In the genomic region with DNA sequence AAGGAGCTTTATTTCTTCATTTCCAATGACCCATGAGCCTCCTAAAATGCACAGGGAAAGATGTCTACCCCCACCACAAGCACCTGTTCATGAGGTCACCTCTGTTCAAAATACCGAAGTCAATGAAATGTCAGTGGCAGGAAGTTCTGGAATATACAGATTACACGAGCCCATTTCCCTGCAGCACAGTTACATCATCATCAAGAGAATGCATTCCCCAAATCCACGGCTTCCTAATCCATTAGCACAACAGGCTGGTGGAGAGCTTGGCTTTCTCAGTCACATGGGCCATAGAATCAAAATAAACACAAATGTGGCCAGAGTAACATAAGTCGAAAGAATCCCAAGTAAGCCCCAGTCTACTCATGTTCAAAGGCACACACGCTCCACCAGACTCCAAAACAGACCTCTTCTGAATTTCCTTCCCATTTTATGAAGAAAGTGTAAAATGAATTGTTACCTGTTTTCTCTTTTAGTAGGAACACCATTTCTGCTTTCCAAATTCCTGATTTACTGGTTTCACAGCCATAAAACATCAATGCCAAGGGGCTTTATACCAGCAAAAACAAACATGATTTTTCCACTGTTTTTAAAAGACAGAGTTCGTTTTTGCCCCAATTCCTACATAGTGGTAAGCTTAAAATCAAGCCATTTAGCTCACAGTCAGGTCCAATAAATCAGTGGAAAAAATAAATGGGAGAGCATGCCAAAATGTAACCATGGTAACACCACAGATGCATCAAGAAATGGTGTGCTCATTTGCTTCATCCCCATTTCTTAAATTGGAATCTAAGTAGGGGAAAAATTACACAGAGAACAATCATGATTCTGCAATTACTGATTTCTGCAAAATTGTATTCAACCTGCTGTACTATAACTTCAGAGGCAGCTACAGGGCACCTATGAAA, we compare ENCODE assay signal across 1 cellular context.
TF ChIP-seq lines count a peak whose summit lies in the region.

No MANE protein-coding gene starts in this region.

TF ChIP-seq in K562, 482 proteins besides CTCF, POLR2A, EP300 and RAD21 (continued from another document and continues in another):
- TF ChIP-seq, protein P1, sequence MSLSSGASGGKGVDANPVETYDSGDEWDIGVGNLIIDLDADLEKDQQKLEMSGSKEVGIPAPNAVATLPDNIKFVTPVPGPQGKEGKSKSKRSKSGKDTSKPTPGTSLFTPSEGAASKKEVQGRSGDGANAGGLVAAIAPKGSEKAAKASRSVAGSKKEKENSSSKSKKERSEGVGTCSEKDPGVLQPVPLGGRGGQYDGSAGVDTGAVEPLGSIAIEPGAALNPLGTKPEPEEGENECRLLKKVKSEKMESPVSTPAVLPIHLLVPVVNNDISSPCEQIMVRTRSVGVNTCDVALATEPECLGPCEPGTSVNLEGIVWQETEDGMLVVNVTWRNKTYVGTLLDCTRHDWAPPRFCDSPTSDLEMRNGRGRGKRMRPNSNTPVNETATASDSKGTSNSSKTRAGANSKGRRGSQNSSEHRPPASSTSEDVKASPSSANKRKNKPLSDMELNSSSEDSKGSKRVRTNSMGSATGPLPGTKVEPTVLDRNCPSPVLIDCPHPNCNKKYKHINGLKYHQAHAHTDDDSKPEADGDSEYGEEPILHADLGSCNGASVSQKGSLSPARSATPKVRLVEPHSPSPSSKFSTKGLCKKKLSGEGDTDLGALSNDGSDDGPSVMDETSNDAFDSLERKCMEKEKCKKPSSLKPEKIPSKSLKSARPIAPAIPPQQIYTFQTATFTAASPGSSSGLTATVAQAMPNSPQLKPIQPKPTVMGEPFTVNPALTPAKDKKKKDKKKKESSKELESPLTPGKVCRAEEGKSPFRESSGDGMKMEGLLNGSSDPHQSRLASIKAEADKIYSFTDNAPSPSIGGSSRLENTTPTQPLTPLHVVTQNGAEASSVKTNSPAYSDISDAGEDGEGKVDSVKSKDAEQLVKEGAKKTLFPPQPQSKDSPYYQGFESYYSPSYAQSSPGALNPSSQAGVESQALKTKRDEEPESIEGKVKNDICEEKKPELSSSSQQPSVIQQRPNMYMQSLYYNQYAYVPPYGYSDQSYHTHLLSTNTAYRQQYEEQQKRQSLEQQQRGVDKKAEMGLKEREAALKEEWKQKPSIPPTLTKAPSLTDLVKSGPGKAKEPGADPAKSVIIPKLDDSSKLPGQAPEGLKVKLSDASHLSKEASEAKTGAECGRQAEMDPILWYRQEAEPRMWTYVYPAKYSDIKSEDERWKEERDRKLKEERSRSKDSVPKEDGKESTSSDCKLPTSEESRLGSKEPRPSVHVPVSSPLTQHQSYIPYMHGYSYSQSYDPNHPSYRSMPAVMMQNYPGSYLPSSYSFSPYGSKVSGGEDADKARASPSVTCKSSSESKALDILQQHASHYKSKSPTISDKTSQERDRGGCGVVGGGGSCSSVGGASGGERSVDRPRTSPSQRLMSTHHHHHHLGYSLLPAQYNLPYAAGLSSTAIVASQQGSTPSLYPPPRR (CRISPR knock-in tag; IDR thresholded peaks at IDR 0.05; ENCODE audit: borderline replicate concordance): no peak
- TF ChIP-seq PHF21A (IDR thresholded peaks at IDR 0.05; ENCODE audit: borderline replicate concordance, low read depth): no peak
- no peak for TF ChIP-seq HDAC6 (IDR thresholded peaks at IDR 0.05; ENCODE audit: low read depth, low read length)
- TF ChIP-seq MCM2 (IDR thresholded peaks at IDR 0.05; ENCODE audit: low read depth): no peak
- TF ChIP-seq OTX1 (CRISPR knock-in tag; IDR thresholded peaks at IDR 0.05): no peak
- TF ChIP-seq ATF7 (IDR thresholded peaks at IDR 0.05): peak; percentile 86
- no peak for TF ChIP-seq GATAD2A (IDR thresholded peaks at IDR 0.05)
- TF ChIP-seq, protein P2, sequence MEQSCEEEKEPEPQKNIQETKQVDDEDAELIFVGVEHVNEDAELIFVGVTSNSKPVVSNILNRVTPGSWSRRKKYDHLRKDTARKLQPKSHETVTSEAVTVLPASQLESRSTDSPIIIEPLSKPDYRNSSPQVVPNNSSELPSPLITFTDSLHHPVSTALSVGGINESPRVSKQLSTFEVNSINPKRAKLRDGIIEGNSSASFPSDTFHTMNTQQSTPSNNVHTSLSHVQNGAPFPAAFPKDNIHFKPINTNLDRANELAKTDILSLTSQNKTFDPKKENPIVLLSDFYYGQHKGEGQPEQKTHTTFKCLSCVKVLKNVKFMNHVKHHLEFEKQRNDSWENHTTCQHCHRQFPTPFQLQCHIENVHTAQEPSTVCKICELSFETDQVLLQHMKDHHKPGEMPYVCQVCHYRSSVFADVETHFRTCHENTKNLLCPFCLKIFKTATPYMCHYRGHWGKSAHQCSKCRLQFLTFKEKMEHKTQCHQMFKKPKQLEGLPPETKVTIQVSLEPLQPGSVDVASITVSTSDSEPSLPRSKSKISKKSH (CRISPR knock-in tag; IDR thresholded peaks at IDR 0.05): no peak
- no peak for TF ChIP-seq ZNF589 (CRISPR knock-in tag; IDR thresholded peaks at IDR 0.05; ENCODE audit: low read depth)
- TF ChIP-seq ADNP (tag; IDR thresholded peaks at IDR 0.05): no peak
- TF ChIP-seq DMBX1 (CRISPR knock-in tag; IDR thresholded peaks at IDR 0.05; ENCODE audit: borderline replicate concordance): no peak
- TF ChIP-seq, protein P3, sequence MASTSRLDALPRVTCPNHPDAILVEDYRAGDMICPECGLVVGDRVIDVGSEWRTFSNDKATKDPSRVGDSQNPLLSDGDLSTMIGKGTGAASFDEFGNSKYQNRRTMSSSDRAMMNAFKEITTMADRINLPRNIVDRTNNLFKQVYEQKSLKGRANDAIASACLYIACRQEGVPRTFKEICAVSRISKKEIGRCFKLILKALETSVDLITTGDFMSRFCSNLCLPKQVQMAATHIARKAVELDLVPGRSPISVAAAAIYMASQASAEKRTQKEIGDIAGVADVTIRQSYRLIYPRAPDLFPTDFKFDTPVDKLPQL (IDR thresholded peaks at IDR 0.05; ENCODE audit: extremely low read depth, insufficient read length): no peak
- TF ChIP-seq TBP (optimal IDR thresholded peaks at IDR 0.05; ENCODE audit: low read depth, low read length): no peak
- TF ChIP-seq SP2 (IDR thresholded peaks at IDR 0.05; ENCODE audit: extremely low read depth, low read depth, low read length, poor library complexity, severe bottlenecking): no peak
- no peak for TF ChIP-seq ZNF717 (CRISPR knock-in tag; IDR thresholded peaks at IDR 0.05)
- TF ChIP-seq, protein P4, sequence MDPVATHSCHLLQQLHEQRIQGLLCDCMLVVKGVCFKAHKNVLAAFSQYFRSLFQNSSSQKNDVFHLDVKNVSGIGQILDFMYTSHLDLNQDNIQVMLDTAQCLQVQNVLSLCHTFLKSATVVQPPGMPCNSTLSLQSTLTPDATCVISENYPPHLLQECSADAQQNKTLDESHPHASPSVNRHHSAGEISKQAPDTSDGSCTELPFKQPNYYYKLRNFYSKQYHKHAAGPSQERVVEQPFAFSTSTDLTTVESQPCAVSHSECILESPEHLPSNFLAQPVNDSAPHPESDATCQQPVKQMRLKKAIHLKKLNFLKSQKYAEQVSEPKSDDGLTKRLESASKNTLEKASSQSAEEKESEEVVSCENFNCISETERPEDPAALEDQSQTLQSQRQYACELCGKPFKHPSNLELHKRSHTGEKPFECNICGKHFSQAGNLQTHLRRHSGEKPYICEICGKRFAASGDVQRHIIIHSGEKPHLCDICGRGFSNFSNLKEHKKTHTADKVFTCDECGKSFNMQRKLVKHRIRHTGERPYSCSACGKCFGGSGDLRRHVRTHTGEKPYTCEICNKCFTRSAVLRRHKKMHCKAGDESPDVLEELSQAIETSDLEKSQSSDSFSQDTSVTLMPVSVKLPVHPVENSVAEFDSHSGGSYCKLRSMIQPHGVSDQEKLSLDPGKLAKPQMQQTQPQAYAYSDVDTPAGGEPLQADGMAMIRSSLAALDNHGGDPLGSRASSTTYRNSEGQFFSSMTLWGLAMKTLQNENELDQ (CRISPR knock-in tag; IDR thresholded peaks at IDR 0.05; ENCODE audit: borderline replicate concordance): no peak
- no peak for TF ChIP-seq MEIS2 (IDR thresholded peaks at IDR 0.05; ENCODE audit: partially characterized antibody)
- TF ChIP-seq SMAD3 (CRISPR knock-in tag; conservative IDR thresholded peaks at IDR 0.05): no peak
- no peak for TF ChIP-seq MAFK (IDR thresholded peaks at IDR 0.05; ENCODE audit: low read length)
- TF ChIP-seq, protein P5, sequence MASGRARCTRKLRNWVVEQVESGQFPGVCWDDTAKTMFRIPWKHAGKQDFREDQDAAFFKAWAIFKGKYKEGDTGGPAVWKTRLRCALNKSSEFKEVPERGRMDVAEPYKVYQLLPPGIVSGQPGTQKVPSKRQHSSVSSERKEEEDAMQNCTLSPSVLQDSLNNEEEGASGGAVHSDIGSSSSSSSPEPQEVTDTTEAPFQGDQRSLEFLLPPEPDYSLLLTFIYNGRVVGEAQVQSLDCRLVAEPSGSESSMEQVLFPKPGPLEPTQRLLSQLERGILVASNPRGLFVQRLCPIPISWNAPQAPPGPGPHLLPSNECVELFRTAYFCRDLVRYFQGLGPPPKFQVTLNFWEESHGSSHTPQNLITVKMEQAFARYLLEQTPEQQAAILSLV (tag; IDR thresholded peaks at IDR 0.05): no peak
- peak; percentile 67; the same call in 1 of the 2 replicates for TF ChIP-seq JUN (IDR thresholded peaks at IDR 0.05; ENCODE audit: borderline replicate concordance, low read depth, low read length)
- 0 out of 2 replicates have a peak, but pooled peaks have one; percentile 43 for TF ChIP-seq JUN (CRISPR knock-in tag; IDR thresholded peaks at IDR 0.05; ENCODE audit: borderline replicate concordance)
- TF ChIP-seq, protein P6, sequence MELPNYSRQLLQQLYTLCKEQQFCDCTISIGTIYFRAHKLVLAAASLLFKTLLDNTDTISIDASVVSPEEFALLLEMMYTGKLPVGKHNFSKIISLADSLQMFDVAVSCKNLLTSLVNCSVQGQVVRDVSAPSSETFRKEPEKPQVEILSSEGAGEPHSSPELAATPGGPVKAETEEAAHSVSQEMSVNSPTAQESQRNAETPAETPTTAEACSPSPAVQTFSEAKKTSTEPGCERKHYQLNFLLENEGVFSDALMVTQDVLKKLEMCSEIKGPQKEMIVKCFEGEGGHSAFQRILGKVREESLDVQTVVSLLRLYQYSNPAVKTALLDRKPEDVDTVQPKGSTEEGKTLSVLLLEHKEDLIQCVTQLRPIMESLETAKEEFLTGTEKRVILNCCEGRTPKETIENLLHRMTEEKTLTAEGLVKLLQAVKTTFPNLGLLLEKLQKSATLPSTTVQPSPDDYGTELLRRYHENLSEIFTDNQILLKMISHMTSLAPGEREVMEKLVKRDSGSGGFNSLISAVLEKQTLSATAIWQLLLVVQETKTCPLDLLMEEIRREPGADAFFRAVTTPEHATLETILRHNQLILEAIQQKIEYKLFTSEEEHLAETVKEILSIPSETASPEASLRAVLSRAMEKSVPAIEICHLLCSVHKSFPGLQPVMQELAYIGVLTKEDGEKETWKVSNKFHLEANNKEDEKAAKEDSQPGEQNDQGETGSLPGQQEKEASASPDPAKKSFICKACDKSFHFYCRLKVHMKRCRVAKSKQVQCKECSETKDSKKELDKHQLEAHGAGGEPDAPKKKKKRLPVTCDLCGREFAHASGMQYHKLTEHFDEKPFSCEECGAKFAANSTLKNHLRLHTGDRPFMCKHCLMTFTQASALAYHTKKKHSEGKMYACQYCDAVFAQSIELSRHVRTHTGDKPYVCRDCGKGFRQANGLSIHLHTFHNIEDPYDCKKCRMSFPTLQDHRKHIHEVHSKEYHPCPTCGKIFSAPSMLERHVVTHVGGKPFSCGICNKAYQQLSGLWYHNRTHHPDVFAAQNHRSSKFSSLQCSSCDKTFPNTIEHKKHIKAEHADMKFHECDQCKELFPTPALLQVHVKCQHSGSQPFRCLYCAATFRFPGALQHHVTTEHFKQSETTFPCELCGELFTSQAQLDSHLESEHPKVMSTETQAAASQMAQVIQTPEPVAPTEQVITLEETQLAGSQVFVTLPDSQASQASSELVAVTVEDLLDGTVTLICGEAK (IDR thresholded peaks at IDR 0.05): peak; percentile 81
- TF ChIP-seq, protein P6 (CRISPR knock-in tag; IDR thresholded peaks at IDR 0.05): no peak
- TF ChIP-seq TBL1XR1 (IDR thresholded peaks at IDR 0.05; ENCODE audit: low read length in 2 of 2): no peak
- TF ChIP-seq, protein P7, sequence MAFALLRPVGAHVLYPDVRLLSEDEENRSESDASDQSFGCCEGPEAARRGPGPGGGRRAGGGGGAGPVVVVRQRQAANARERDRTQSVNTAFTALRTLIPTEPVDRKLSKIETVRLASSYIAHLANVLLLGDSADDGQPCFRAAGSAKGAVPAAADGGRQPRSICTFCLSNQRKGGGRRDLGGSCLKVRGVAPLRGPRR (CRISPR knock-in tag; IDR thresholded peaks at IDR 0.05): no peak
- no peak for TF ChIP-seq ZNF699 (CRISPR knock-in tag; IDR thresholded peaks at IDR 0.05; ENCODE audit: insufficient replicate concordance)
- TF ChIP-seq U2AF2 (optimal IDR thresholded peaks at IDR 0.05; ENCODE audit: low read depth, low read length): no peak
- TF ChIP-seq ZKSCAN1 (IDR thresholded peaks at IDR 0.05; ENCODE audit: low read depth, low read length): no peak
- no peak for TF ChIP-seq PHTF2 (CRISPR knock-in tag; IDR thresholded peaks at IDR 0.05)
